In genomic region chr11:64340671-64341335, GRCh38 we compare ENCODE assay signal across 10 cellular contexts. TPM values are rescaled to one million over a fixed set of nuclear protein-coding genes. Genes with fewer than 3 reads are reported as not detected.
DNase-seq lines count a peak whose midpoint lies in the region; ATAC-seq and TF ChIP-seq lines count a peak whose summit lies in the region.
"Had no signal": no experiment of that assay in that cellular context is flagged by ENCODE, and none has a peak within 500 bp of the region (broad histone marks: within the 10 kb centered on the region; RNA-seq: fewer than 3 reads in every experiment).

No MANE protein-coding gene starts in this region.

- H3K23ac ChIP-seq in mesenchymal stem cell (ENCODE audit: low read length in 2 of 2): no peak overlapping the region

- no peak overlapping the region for H2BK15ac ChIP-seq in mesenchymal stem cell (ENCODE audit: low read depth, poor library complexity, severe bottlenecking)

- no peak overlapping the region for H3K27ac ChIP-seq in RWPE2 (ENCODE audit: poor library complexity, severe bottlenecking)
- no peak overlapping the region for H3K27ac ChIP-seq in mesenchymal stem cell (ENCODE audit: low read length, poor library complexity, severe bottlenecking)
- H3K27ac ChIP-seq: tibial artery had no signal

- H2AK5ac ChIP-seq in mesenchymal stem cell (ENCODE audit: low read length, severe bottlenecking): no peak overlapping the region

- peak overlapping the region in 1 of 2 experiments; percentile 14 for H3K18ac ChIP-seq in mesenchymal stem cell (ENCODE audit: low read depth in 1 of 2, low read length in 2 of 2)

- no peak overlapping the region for H2BK120ac ChIP-seq in mesenchymal stem cell (ENCODE audit: low read depth, low read length)

- no peaks in the 10 kb centered on the region for H3K9me3 ChIP-seq in RWPE2 (ENCODE audit: severe bottlenecking)
- H3K9me3 ChIP-seq in mesenchymal stem cell (ENCODE audit: control insufficient read depth, low read length): no peaks in the 10 kb centered on the region
- H3K9me3 ChIP-seq: A549, tibial artery had no signal

- no peaks in the 10 kb centered on the region for H3K79me1 ChIP-seq in mesenchymal stem cell (replicated peaks; ENCODE audit: low read length, poor library complexity, severe bottlenecking)

- no peaks in the 10 kb centered on the region for H3K36me3 Mint-ChIP-seq in activated naive CD4-positive, alpha-beta T cell treated with anti-CD3 and anti-CD28 coated beads, Interleukin-2, amount 50 U/mL, for 24 hours

- H3K27me3 ChIP-seq in RWPE2 (ENCODE audit: insufficient read depth, poor library complexity, severe bottlenecking) (no peaks in the 10 kb centered on the region), mesenchymal stem cell (ENCODE audit: control insufficient read depth in 1 of 2, insufficient read depth in 1 of 2, low read length in 2 of 2) (peaks cover 0 to 13% of the 10 kb centered on the region in 2 experiments)
- H3K27me3 ChIP-seq: tibial artery had no signal

- H2BK12ac ChIP-seq in mesenchymal stem cell (ENCODE audit: low read length in 2 of 2): no peak overlapping the region

- no peak overlapping the region for H3K9ac ChIP-seq in mesenchymal stem cell (ENCODE audit: low read length)

- no peak for TF ChIP-seq CTCF in RWPE2 (IDR thresholded peaks at IDR 0.05; ENCODE audit: poor library complexity, severe bottlenecking)

- ATAC-seq in RWPE2 (ENCODE audit: low read depth): no peak
- ATAC-seq in stimulated activated naive CD8-positive, alpha-beta T cell treated with anti-CD3 and anti-CD28 coated beads, Interleukin-15, Interleukin-2, amounts not matched to agents 100 U/mL and 50 U/mL, for 24 hours: peak; percentile 53
- no peak for ATAC-seq in GM19467 (IDR thresholded peaks at IDR 0.05; ENCODE audit: unreplicated experiment)

- no peaks in the 10 kb centered on the region for H3K27me3 Mint-ChIP-seq in activated naive CD4-positive, alpha-beta T cell treated with anti-CD3 and anti-CD28 coated beads, Interleukin-2, amount 50 U/mL, for 24 hours

- H3K4me3 Mint-ChIP-seq in activated naive CD4-positive, alpha-beta T cell treated with anti-CD3 and anti-CD28 coated beads, Interleukin-2, amount 50 U/mL, for 24 hours: peak overlapping the region; percentile 88

- H3K14ac ChIP-seq in mesenchymal stem cell (ENCODE audit: low read length in 2 of 2): no peak overlapping the region

- H3K9me3 Mint-ChIP-seq in activated naive CD4-positive, alpha-beta T cell treated with anti-CD3 and anti-CD28 coated beads, Interleukin-2, amount 50 U/mL, for 24 hours: no peaks in the 10 kb centered on the region

- no peak overlapping the region for H2AFZ ChIP-seq in mesenchymal stem cell (ENCODE audit: low read depth, low read length)

- 33% methylated on average over 23 of the region's 33 CpGs for WGBS in mesenchymal stem cell

- no peak overlapping the region for H4K8ac ChIP-seq in mesenchymal stem cell (ENCODE audit: low read length)

- peak overlapping the region; percentile 72 for H3K27ac Mint-ChIP-seq in activated naive CD4-positive, alpha-beta T cell treated with anti-CD3 and anti-CD28 coated beads, Interleukin-2, amount 50 U/mL, for 24 hours

- H3K36me3 ChIP-seq in RWPE2 (ENCODE audit: low read depth) (no peaks in the 10 kb centered on the region), mesenchymal stem cell (ENCODE audit: control insufficient read depth in 1 of 2, insufficient read depth in 2 of 2, low read depth in 1 of 2, low read length in 2 of 2) (no peaks in the 10 kb centered on the region)
- H3K36me3 ChIP-seq: tibial artery had no signal

- peak; percentile 39 for DNase-seq in NCI-H2171 treated with DMSO at 0.1 percent for 48 hours (lab: John Stamatoyannopoulos, UW)
- DNase-seq in NCI-H2171 (lab: John Stamatoyannopoulos, UW): no peak
- peak; percentile 64 for DNase-seq in RWPE2 (ENCODE audit: low spot score)
- DNase-seq in mesenchymal stem cell: no peak
- peak; percentile 93 for DNase-seq in stimulated activated naive CD8-positive, alpha-beta T cell treated with anti-CD3 and anti-CD28 coated beads, Interleukin-15, Interleukin-2, amounts not matched to agents 100 U/mL and 50 U/mL, for 24 hours
- DNase-seq in kidney tubule cell (ENCODE audit: low spot score): no peak

- H3K4me1 ChIP-seq in RWPE2 (ENCODE audit: insufficient read depth, poor library complexity, severe bottlenecking) (no peaks in the 10 kb centered on the region), mesenchymal stem cell (ENCODE audit: control insufficient read depth, insufficient read depth, low read depth, low read length) (peaks cover 15% of the 10 kb centered on the region)

- peaks cover 40% of the 10 kb centered on the region for H3K4me1 Mint-ChIP-seq in activated naive CD4-positive, alpha-beta T cell treated with anti-CD3 and anti-CD28 coated beads, Interleukin-2, amount 50 U/mL, for 24 hours

- no peak overlapping the region for H3K4me2 ChIP-seq in mesenchymal stem cell (ENCODE audit: low read length, poor library complexity, severe bottlenecking)
- H3K4me2 ChIP-seq: A549 had no signal

- H3K4me3 ChIP-seq in RWPE2 (ENCODE audit: severe bottlenecking): no peak overlapping the region
- no peak overlapping the region for H3K4me3 ChIP-seq in mesenchymal stem cell (ENCODE audit: insufficient read depth in 1 of 2, low read depth in 1 of 2, low read length in 2 of 2)
- H3K4me3 ChIP-seq: A549 had no signal

- peak overlapping the region; percentile 4 for H4K91ac ChIP-seq in mesenchymal stem cell (ENCODE audit: low read length)

- H3K4ac ChIP-seq in mesenchymal stem cell (ENCODE audit: low read depth in 1 of 2, low read length in 2 of 2): no peak overlapping the region

- no peak overlapping the region for H2BK5ac ChIP-seq in mesenchymal stem cell (ENCODE audit: low read depth, low read length, poor library complexity, severe bottlenecking)

RNA-seq across cellular contexts. Expression of gene CCDC88B, which starts 0.8 kb away (rescaled TPM):
- polyA plus RNA-seq in mesenchymal stem cell (2013, experiment 1 of 2): 2.0 TPM
- 1.8 TPM for polyA plus RNA-seq in mesenchymal stem cell (2013, experiment 2 of 2)

RNA-seq across cellular contexts. Expression of gene RPS6KA4, which starts 18.2 kb away (rescaled TPM):
- 23.7 TPM for polyA plus RNA-seq in mesenchymal stem cell (2013, experiment 1 of 2)
- polyA plus RNA-seq in mesenchymal stem cell (2013, experiment 2 of 2): 21.3 TPM

RNA-seq across cellular contexts. Expression of gene PRDX5, which starts 22.9 kb away (rescaled TPM):
- polyA plus RNA-seq in mesenchymal stem cell (2013, experiment 1 of 2): 235 TPM
- polyA plus RNA-seq in mesenchymal stem cell (2013, experiment 2 of 2): 233 TPM

RNA-seq across cellular contexts. Expression of gene TRMT112, which starts 23.4 kb away (rescaled TPM):
- polyA plus RNA-seq in mesenchymal stem cell (2013, experiment 1 of 2): 364 TPM
- polyA plus RNA-seq in mesenchymal stem cell (2013, experiment 2 of 2): 351 TPM

RNA-seq across cellular contexts. Expression of gene ESRRA, which starts 35.5 kb away (rescaled TPM):
- 10.7 TPM for polyA plus RNA-seq in mesenchymal stem cell (2013, experiment 1 of 2)
- polyA plus RNA-seq in mesenchymal stem cell (2013, experiment 2 of 2): 10.7 TPM

Comparison
In these comparisons a context has a peak if more than half of its experiments do, and no peak if none do; other contexts are left out.
1. DNase-seq: peak in NCI-H2171 treated with DMSO at 0.1 percent for 48 hours (single experiment), RWPE2 (single experiment) and stimulated activated naive CD8-positive, alpha-beta T cell treated with anti-CD3 and anti-CD28 coated beads, Interleukin-15, Interleukin-2, amounts not matched to agents 100 U/mL and 50 U/mL, for 24 hours (single experiment); none in NCI-H2171 (single experiment), mesenchymal stem cell (single experiment) and kidney tubule cell (single experiment).